32 cellular contexts compared by ENCODE assay signal in the genomic region with DNA sequence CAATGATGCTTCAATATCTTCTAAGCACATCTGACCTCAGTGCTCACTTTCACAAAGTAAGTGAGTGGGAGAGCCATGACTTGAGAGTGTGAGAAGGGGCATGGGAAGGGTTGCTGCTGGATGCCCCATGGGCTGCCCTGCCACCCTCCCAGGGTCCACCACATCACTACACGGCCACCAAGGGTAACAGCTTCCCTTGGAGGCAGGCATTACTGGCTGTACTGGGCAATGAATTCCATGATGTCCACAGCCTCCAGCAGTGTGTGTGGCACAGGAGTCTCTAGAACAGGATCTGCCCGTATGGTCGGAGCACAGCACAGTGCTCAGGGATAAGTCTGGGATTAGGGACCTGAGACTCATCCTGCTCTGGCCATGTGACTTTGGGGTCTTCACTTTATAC.
"Had no signal": no experiment of that assay in that cellular context is flagged by ENCODE, and none has a peak within 500 bp of the region (broad histone marks: within the 10 kb centered on the region; RNA-seq: fewer than 3 reads in every experiment).

No MANE protein-coding gene starts in this region.

- H3K4me1 ChIP-seq: body of pancreas, breast epithelium, Peyer's patch, SJSA1 had no signal

- H3K36me3 ChIP-seq: breast epithelium, Peyer's patch, SJSA1 had no signal

- FAIRE-seq: astrocyte, TTC549 had no signal

- DNase-seq: activated CD4-positive, alpha-beta T cell treated with anti-CD3 and anti-CD28 coated beads for 4 hours; activated CD4-positive, alpha-beta T cell treated with anti-CD3 and anti-CD28 coated beads, Interleukin-2, amount 50 U/mL, for 4 hours; activated CD4-positive, CD25-positive, alpha-beta regulatory T cell treated with anti-CD3 and anti-CD28 coated beads, Interleukin-2, amount 50 U/mL, for 72 hours; activated CD8-positive, alpha-beta T cell treated with anti-CD3 and anti-CD28 coated beads for 36 hours; activated gamma-delta T cell; activated naive CD4-positive, alpha-beta T cell treated with Interleukin-2 at 50 U/mL for 16 hours; activated naive CD8-positive, alpha-beta T cell treated with anti-CD3 and anti-CD28 coated beads, Interleukin-2, amount 10 ng/mL, durations not matched to agents 7 days and 5 days; activated T-cell treated with anti-CD3 and anti-CD28 coated beads, Interleukin-2, amount 50 U/mL, for 1 hour; activated T-cell treated with anti-CD3 and anti-CD28 coated beads, Interleukin-2, amount 50 U/mL, for 72 hours; body of pancreas; KG1; MM.1S; MV-4-11; NCI-H1092; NCI-H1436 treated with DMSO at 0.1 percent for 48 hours; NCI-H1694 treated with DMSO at 0.1 percent for 48 hours; NCI-H2029; NCI-H2107; NCI-H2171; NCI-H510A; NCI-H526; NCI-H748 treated with DMSO at 0.1 percent for 48 hours; NK-92 treated with Interleukin-12 subunit alpha and Interleukin-12 subunit beta, amount 100 ng/mL, for 24 hours; PC-3; RPMI8226; SHP77 treated with DMSO at 0.1 percent for 48 hours; SK-N-SH had no signal

- H3K4me3 ChIP-seq: body of pancreas, breast epithelium, Peyer's patch, SJSA1 had no signal

- H3K27ac ChIP-seq: body of pancreas, breast epithelium, Peyer's patch, SJSA1 had no signal

- H3K9me3 ChIP-seq: body of pancreas, SK-N-SH had no signal

- H3K9ac ChIP-seq: SK-N-SH had no signal
